Comparison of ENCODE assay signal across 8 cellular contexts in genomic region chr9:69759478-69760277, GRCh38. TPM values are rescaled to one million over a fixed set of nuclear protein-coding genes. Genes with fewer than 3 reads are reported as not detected.
DNase-seq lines count a peak whose midpoint lies in the region; ATAC-seq and TF ChIP-seq lines count a peak whose summit lies in the region.

Gene PTAR1 (minus strand): TSS chr9:69760011. CDS start chr9:69759938, 73 bp downstream.

- in situ Hi-C loops in T47D (cut with HindIII; ENCODE audit: low pct_unique_long_range_greater_than_20kb, low sequenced_read_pairs): no loop called here

- H3K4me1 ChIP-seq in ACC112 (ENCODE audit: control insufficient read depth, insufficient read depth, low read length, unreplicated experiment) (peaks cover 11% of the 10 kb centered on the region), skeletal muscle tissue (ENCODE audit: control insufficient read depth in 3 of 3, insufficient read depth in 3 of 3, low read length in 3 of 3) (peaks cover 6 to 12% (median 7%) of the 10 kb centered on the region in 3 donors)

- peak within 1 kb of the TSS; percentile 98 for H3K4me3 ChIP-seq in ACC112 (ENCODE audit: low read depth, low read length)
- H3K4me3 ChIP-seq in iPS-18c (ENCODE audit: insufficient read depth, low read depth, low read length): peak within 1 kb of the TSS; percentile 85
- H3K4me3 ChIP-seq in skeletal muscle tissue (ENCODE audit: low read length in 3 of 3): peak within 1 kb of the TSS; percentile 85 to 96 (median 95)

- H3K9me3 ChIP-seq in iPS-18c (ENCODE audit: control insufficient read depth, insufficient read depth, low read length): no peaks in the 10 kb centered on the region
- no peaks in the 10 kb centered on the region for H3K9me3 ChIP-seq in skeletal muscle tissue (ENCODE audit: control insufficient read depth in 3 of 3, low read length in 3 of 3)

- H3K27me3 ChIP-seq in ACC112 (ENCODE audit: insufficient read depth, low read length): no peaks in the 10 kb centered on the region
- no peaks in the 10 kb centered on the region for H3K27me3 ChIP-seq in skeletal muscle tissue (ENCODE audit: control insufficient read depth in 3 of 3, insufficient read depth in 3 of 3, low read length in 3 of 3)

- peak within 1 kb of the TSS; percentile 99 for H2AFZ ChIP-seq in ACC112 (ENCODE audit: low read length, unreplicated experiment)

- no peaks in the 10 kb centered on the region for H3K36me3 ChIP-seq in ACC112 (ENCODE audit: insufficient read depth, low read length)
- no peaks in the 10 kb centered on the region for H3K36me3 ChIP-seq in skeletal muscle tissue (ENCODE audit: control insufficient read depth in 3 of 3, insufficient read depth in 3 of 3, low read length in 3 of 3)

- peaks cover 46% of the 10 kb centered on the region for H3K79me2 ChIP-seq in ACC112 (ENCODE audit: control insufficient read depth, insufficient read depth, low read length, unreplicated experiment)

- DNase-seq in NCI-H2171 treated with DMSO at 0.1 percent for 48 hours (lab: John Stamatoyannopoulos, UW) (peak; percentile 87), T47D (ENCODE audit: low read depth in 1 of 2, low spot score in 1 of 2) (peak; percentile 61 to 89)

- no peak for TF ChIP-seq CTCF in VCaP (conservative IDR thresholded peaks at IDR 0.05)

- peak; percentile 72 for ATAC-seq in GM18870 (IDR thresholded peaks at IDR 0.05; ENCODE audit: unreplicated experiment)
- peak; percentile 87 for ATAC-seq in HG03108 (IDR thresholded peaks at IDR 0.05; ENCODE audit: unreplicated experiment)

- H3K9ac ChIP-seq in skeletal muscle tissue (ENCODE audit: low read depth in 1 of 3, low read length in 3 of 3): peak within 1 kb of the TSS; percentile 88 to 94 (median 93)

- H3K27ac ChIP-seq in ACC112 (ENCODE audit: low read depth, low read length): peak within 1 kb of the TSS; percentile 86
- H3K27ac ChIP-seq in VCaP: peak within 1 kb of the TSS; percentile 94
- H3K27ac ChIP-seq in skeletal muscle tissue (ENCODE audit: low read depth, low read length): peak within 1 kb of the TSS; percentile 94

RNA-seq across cellular contexts. Expression of gene PTAR1, which starts in this region (rescaled TPM):
- total RNA-seq in skeletal muscle tissue: 45.9 TPM

Comparison
In these comparisons a context has a peak if more than half of its experiments do, and no peak if none do; other contexts are left out.
1. Peak in every context shown above with its lines: DNase-seq, ATAC-seq, H3K4me3 ChIP-seq and H3K27ac ChIP-seq.